Comparison of ENCODE assay signal across 20 cellular contexts in the genomic region with DNA sequence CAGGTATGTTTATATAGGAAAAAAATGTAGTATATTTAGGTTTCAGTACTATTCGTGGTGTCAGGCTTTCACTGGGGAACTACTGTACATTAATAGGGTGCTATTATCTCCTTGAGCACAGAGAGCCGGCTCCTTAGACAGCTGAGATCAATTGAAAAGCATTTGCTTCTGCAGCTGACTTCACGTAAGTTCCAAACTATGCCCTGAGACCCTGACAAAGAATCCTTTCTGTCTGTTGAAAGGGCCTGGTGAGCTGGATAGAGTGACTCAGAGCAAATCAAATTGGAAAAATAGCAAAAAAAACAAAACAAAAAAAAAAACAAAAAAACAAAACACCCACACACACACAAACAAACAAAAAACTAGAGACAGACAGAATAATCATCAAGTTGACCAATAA.
"Had no signal": no experiment of that assay in that cellular context is flagged by ENCODE, and none has a peak within 500 bp of the region (broad histone marks: within the 10 kb centered on the region; RNA-seq: fewer than 3 reads in every experiment).

No MANE protein-coding gene starts in this region.

- H3K4me1 ChIP-seq: heart right ventricle, parathyroid adenoma, sigmoid colon, tibial artery, upper lobe of left lung, uterus had no signal

- H3K27ac Mint-ChIP-seq: endodermal cell; naive thymus-derived CD8-positive, alpha-beta T cell; stimulated activated effector memory CD8-positive, alpha-beta T cell treated with anti-CD3 and anti-CD28 coated beads, Interleukin-12 subunit alpha, Interleukin-12 subunit beta, amount 100 ng/mL, for 72 hours; stimulated activated naive CD8-positive, alpha-beta T cell treated with anti-CD3 and anti-CD28 coated beads, Interleukin-15, Interleukin-2, amounts not matched to agents 100 ng/mL and 50 ng/mL, for 24 hours had no signal

- H3K4me3 ChIP-seq: coronary artery, heart right ventricle, mucosa of descending colon, sigmoid colon, skin epidermis, tibial artery, upper lobe of left lung, uterus had no signal

- H3K36me3 ChIP-seq: heart right ventricle, sigmoid colon, tibial artery, upper lobe of left lung, uterus had no signal

- H3K27me3 Mint-ChIP-seq: stimulated activated naive CD8-positive, alpha-beta T cell treated with anti-CD3 and anti-CD28 coated beads, Interleukin-15, Interleukin-2, amounts not matched to agents 100 ng/mL and 50 ng/mL, for 24 hours had no signal

- DNase-seq: effector CD4-positive, alpha-beta T cell; endodermal cell; erythroblast; heart right ventricle; hypothalamus; mammary epithelial cell; mucosa of descending colon; naive thymus-derived CD8-positive, alpha-beta T cell; sigmoid colon; stimulated activated CD4-positive, alpha-beta T cell treated with anti-CD3 and anti-CD28 coated beads, Interleukin-12 subunit alpha, Interleukin-12 subunit beta, amount 100 ng/mL, for 4 hours; stimulated activated CD4-positive, alpha-beta T cell treated with anti-CD3 and anti-CD28 coated beads, Interleukin-4, amount 100 ng/mL, for 1 hour; stimulated activated CD8-positive, alpha-beta memory T cell treated with anti-CD3 and anti-CD28 coated beads, Interleukin-4, amount 100 ng/mL, for 48 hours; tibial artery; upper lobe of left lung; uterus had no signal

- H3K27ac ChIP-seq: coronary artery, heart right ventricle, parathyroid adenoma, sigmoid colon, skin epidermis, tibial artery, upper lobe of left lung, uterus had no signal

- H3K36me3 Mint-ChIP-seq: naive thymus-derived CD8-positive, alpha-beta T cell; stimulated activated effector memory CD8-positive, alpha-beta T cell treated with anti-CD3 and anti-CD28 coated beads, Interleukin-12 subunit alpha, Interleukin-12 subunit beta, amount 100 ng/mL, for 72 hours had no signal

- H3K9me3 ChIP-seq: heart right ventricle, mucosa of descending colon, sigmoid colon, tibial artery, upper lobe of left lung had no signal

- H3K4me1 Mint-ChIP-seq: naive thymus-derived CD8-positive, alpha-beta T cell; stimulated activated effector memory CD8-positive, alpha-beta T cell treated with anti-CD3 and anti-CD28 coated beads, Interleukin-12 subunit alpha, Interleukin-12 subunit beta, amount 100 ng/mL, for 72 hours had no signal

- H3K4me3 Mint-ChIP-seq: endodermal cell; naive thymus-derived CD8-positive, alpha-beta T cell; stimulated activated effector memory CD8-positive, alpha-beta T cell treated with anti-CD3 and anti-CD28 coated beads, Interleukin-12 subunit alpha, Interleukin-12 subunit beta, amount 100 ng/mL, for 72 hours; stimulated activated naive CD8-positive, alpha-beta T cell treated with anti-CD3 and anti-CD28 coated beads, Interleukin-15, Interleukin-2, amounts not matched to agents 100 ng/mL and 50 ng/mL, for 24 hours had no signal
